ENCODE assay signal across 14 cellular contexts in genomic region chr6:617485-618100, GRCh38. TPM values are rescaled to one million over a fixed set of nuclear protein-coding genes. Genes with fewer than 3 reads are reported as not detected.
DNase-seq lines count a peak whose midpoint lies in the region; ATAC-seq and TF ChIP-seq lines count a peak whose summit lies in the region.
"Had no signal": no experiment of that assay in that cellular context is flagged by ENCODE, and none has a peak within 500 bp of the region (broad histone marks: within the 10 kb centered on the region; RNA-seq: fewer than 3 reads in every experiment).

No MANE protein-coding gene starts in this region.

- H3K9me3 Mint-ChIP-seq in activated naive CD4-positive, alpha-beta T cell treated with anti-CD3 and anti-CD28 coated beads for 36 hours = no peaks in the 10 kb centered on the region
- no peaks in the 10 kb centered on the region for H3K9me3 Mint-ChIP-seq in activated T-cell treated with anti-CD3 and anti-CD28 coated beads, Interleukin-2, amount 50 U/mL, for 24 hours
- H3K9me3 Mint-ChIP-seq: activated T-cell treated with anti-CD3 and anti-CD28 coated beads, Interleukin-2, amount 50 U/mL, for 72 hours; naive B cell had no signal

- no peak for TF ChIP-seq POLR2A in esophagus squamous epithelium (IDR thresholded peaks at IDR 0.05)

- peaks cover 12% of the 10 kb centered on the region for H3K36me3 Mint-ChIP-seq in activated naive CD4-positive, alpha-beta T cell treated with anti-CD3 and anti-CD28 coated beads for 36 hours (ENCODE audit: low read depth)
- peaks cover 53% of the 10 kb centered on the region for H3K36me3 Mint-ChIP-seq in activated T-cell treated with anti-CD3 and anti-CD28 coated beads, Interleukin-2, amount 50 U/mL, for 24 hours (ENCODE audit: low read depth)

- TF ChIP-seq CTCF in esophagus squamous epithelium (IDR thresholded peaks at IDR 0.05) (no peak), GM13976 (IDR thresholded peaks at IDR 0.05; ENCODE audit: borderline replicate concordance, control extremely low read depth, extremely low read depth, insufficient read depth, missing control alignments) (no peak)

- intact Hi-C loops in activated naive CD4-positive, alpha-beta T cell treated with anti-CD3 and anti-CD28 coated beads for 36 hours (cut with micrococcal nuclease) = no loop called here
- intact Hi-C loops in esophagus squamous epithelium (cut with DNase I) = no loop called here

- no peak for ATAC-seq in HG02981 (IDR thresholded peaks at IDR 0.05; ENCODE audit: unreplicated experiment)
- ATAC-seq: activated T-cell treated with anti-CD3 and anti-CD28 coated beads, Interleukin-2, amount 50 U/mL, for 72 hours; GM12878 had no signal

- no peaks in the 10 kb centered on the region for H3K27me3 Mint-ChIP-seq in activated naive CD4-positive, alpha-beta T cell treated with anti-CD3 and anti-CD28 coated beads for 36 hours (ENCODE audit: low read depth)
- H3K27me3 Mint-ChIP-seq in activated T-cell treated with anti-CD3 and anti-CD28 coated beads, Interleukin-2, amount 50 U/mL, for 24 hours = no peaks in the 10 kb centered on the region
- H3K27me3 Mint-ChIP-seq: naive B cell had no signal

- in situ Hi-C loops in GM13976 (cut with MboI; ENCODE audit: low sequenced_read_pairs, unreplicated experiment) = no loop called here

- no peaks in the 10 kb centered on the region for H3K9me3 ChIP-seq in esophagus squamous epithelium
- H3K9me3 ChIP-seq: MG63, tibial nerve had no signal

- H3K27ac Mint-ChIP-seq in activated naive CD4-positive, alpha-beta T cell treated with anti-CD3 and anti-CD28 coated beads for 36 hours = no peak overlapping the region
- no peak overlapping the region for H3K27ac Mint-ChIP-seq in activated T-cell treated with anti-CD3 and anti-CD28 coated beads, Interleukin-2, amount 50 U/mL, for 24 hours
- H3K27ac Mint-ChIP-seq: activated T-cell treated with anti-CD3 and anti-CD28 coated beads, Interleukin-2, amount 50 U/mL, for 72 hours; naive B cell had no signal

- H3K4me1 Mint-ChIP-seq in activated naive CD4-positive, alpha-beta T cell treated with anti-CD3 and anti-CD28 coated beads for 36 hours (ENCODE audit: low read depth) = no peaks in the 10 kb centered on the region
- H3K4me1 Mint-ChIP-seq in activated T-cell treated with anti-CD3 and anti-CD28 coated beads, Interleukin-2, amount 50 U/mL, for 24 hours (ENCODE audit: low read depth) = no peaks in the 10 kb centered on the region

- no peaks in the 10 kb centered on the region for H3K27me3 ChIP-seq in esophagus squamous epithelium
- H3K27me3 ChIP-seq: MG63, tibial nerve had no signal

- no peak overlapping the region for H3K4me3 ChIP-seq in esophagus squamous epithelium
- H3K4me3 ChIP-seq: GM12878, MG63, skin epidermis, tibial nerve had no signal

- no peak overlapping the region for H3K4me3 Mint-ChIP-seq in activated naive CD4-positive, alpha-beta T cell treated with anti-CD3 and anti-CD28 coated beads for 36 hours
- H3K4me3 Mint-ChIP-seq in activated T-cell treated with anti-CD3 and anti-CD28 coated beads, Interleukin-2, amount 50 U/mL, for 24 hours = no peak overlapping the region
- H3K4me3 Mint-ChIP-seq: activated T-cell treated with anti-CD3 and anti-CD28 coated beads, Interleukin-2, amount 50 U/mL, for 72 hours; naive B cell had no signal

- peaks cover 0 to 62% (median 0%) of the 10 kb centered on the region in 3 donors for H3K36me3 ChIP-seq in esophagus squamous epithelium
- H3K36me3 ChIP-seq: MG63 had no signal

- H3K4me1 ChIP-seq in esophagus squamous epithelium = no peaks in the 10 kb centered on the region
- H3K4me1 ChIP-seq: tibial nerve had no signal

- peak; percentile 25 for DNase-seq in activated naive CD4-positive, alpha-beta T cell treated with anti-CD3 and anti-CD28 coated beads for 36 hours
- DNase-seq in activated naive CD4-positive, alpha-beta T cell (lab: John Stamatoyannopoulos, UW) = no peak
- peak; percentile 23 for DNase-seq in NCI-H526 treated with DMSO at 0.1 percent for 48 hours (lab: John Stamatoyannopoulos, UW)
- peak; percentile 11 for DNase-seq in dermis blood vessel endothelial cell
- no peak for DNase-seq in esophagus squamous epithelium (lab: John Stamatoyannopoulos, UW)
- DNase-seq in activated T-cell treated with anti-CD3 and anti-CD28 coated beads, Interleukin-2, amount 50 U/mL, for 24 hours = no peak
- no peak for DNase-seq in GM13976 (ENCODE audit: low spot score)
- DNase-seq: MG63, naive B cell had no signal

- CTCF ChIA-PET in activated naive CD4-positive, alpha-beta T cell treated with anti-CD3 and anti-CD28 coated beads for 36 hours (lab: Charles Lee) = interaction anchor here (0.8 to 1.5 kb wide), 2 partner anchors 82 to 104 kb away, joined by 3 to 4 read pairs; no protein-coding TSS in a partner anchor

- 90 to 91% methylated on average over 11 of the region's 11 CpGs for WGBS in esophagus squamous epithelium, 2 donors

- no peak overlapping the region for H3K27ac ChIP-seq in esophagus squamous epithelium
- H3K27ac ChIP-seq: skin epidermis, tibial nerve had no signal

RNA-seq across cellular contexts. Expression of gene HUS1B, which starts 39.3 kb away (rescaled TPM):
- total RNA-seq in activated naive CD4-positive, alpha-beta T cell treated with anti-CD3 and anti-CD28 coated beads for 36 hours = 1 to 10 TPM in 1 of 2 experiments, under 1 TPM in 1; 0.67 to 1.2 TPM
- 0.98 and 1.5 TPM in 2 replicates for total RNA-seq in dermis blood vessel endothelial cell
- total RNA-seq in esophagus squamous epithelium = 1 to 10 TPM in 2 of 4 donors, under 1 TPM in 1, not detected in 1; 0.30 to 3.4 (median 2.7) TPM

Comparison
In these comparisons a context has a peak if more than half of its experiments do, and no peak if none do; other contexts are left out.
1. DNase-seq: peak in activated naive CD4-positive, alpha-beta T cell treated with anti-CD3 and anti-CD28 coated beads for 36 hours (single experiment), NCI-H526 treated with DMSO at 0.1 percent for 48 hours (single experiment) and dermis blood vessel endothelial cell (single experiment); none in activated naive CD4-positive, alpha-beta T cell (0 of 4), esophagus squamous epithelium (single experiment), activated T-cell treated with anti-CD3 and anti-CD28 coated beads, Interleukin-2, amount 50 U/mL, for 24 hours (single experiment) and GM13976 (single experiment).